Comparison of ENCODE assay signal across 1 cellular context in the genomic region with DNA sequence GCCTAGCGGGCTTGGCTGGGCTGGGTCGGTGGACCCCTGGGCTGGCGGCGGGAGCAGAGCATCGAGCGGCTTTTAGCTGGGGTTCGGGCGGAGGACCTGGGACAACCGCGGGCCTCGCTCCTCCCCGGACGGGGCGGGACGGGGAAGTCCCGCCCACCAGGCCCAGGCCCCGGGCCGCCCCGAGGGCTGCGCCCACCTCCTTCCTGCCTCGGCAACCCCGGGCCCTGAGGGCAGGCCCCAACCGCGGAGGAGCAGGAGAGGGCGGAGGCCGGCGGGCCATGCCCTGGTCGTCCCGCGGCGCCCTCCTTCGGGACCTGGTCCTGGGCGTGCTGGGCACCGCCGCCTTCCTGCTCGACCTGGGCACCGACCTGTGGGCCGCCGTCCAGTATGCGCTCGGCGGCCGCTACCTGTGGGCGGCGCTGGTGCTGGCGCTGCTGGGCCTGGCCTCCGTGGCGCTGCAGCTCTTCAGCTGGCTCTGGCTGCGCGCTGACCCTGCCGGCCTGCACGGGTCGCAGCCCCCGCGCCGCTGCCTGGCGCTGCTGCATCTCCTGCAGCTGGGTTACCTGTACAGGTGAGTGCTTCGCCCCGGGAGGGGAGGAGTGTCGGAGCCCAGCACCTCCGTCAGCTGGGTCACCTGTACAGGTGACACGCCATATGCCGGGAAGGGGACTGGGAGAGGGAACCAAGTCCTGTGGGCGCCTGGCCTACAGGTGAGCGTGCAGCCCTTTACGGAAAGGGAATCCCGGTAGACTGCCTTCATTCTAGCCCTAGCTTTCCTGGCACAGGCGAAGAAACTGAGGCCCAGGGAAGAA.
A peak's percentile ranks its signal among the peaks of the same experiment; 100 is the strongest.
TF ChIP-seq lines count a peak whose summit lies in the region.

A gene with protein sequence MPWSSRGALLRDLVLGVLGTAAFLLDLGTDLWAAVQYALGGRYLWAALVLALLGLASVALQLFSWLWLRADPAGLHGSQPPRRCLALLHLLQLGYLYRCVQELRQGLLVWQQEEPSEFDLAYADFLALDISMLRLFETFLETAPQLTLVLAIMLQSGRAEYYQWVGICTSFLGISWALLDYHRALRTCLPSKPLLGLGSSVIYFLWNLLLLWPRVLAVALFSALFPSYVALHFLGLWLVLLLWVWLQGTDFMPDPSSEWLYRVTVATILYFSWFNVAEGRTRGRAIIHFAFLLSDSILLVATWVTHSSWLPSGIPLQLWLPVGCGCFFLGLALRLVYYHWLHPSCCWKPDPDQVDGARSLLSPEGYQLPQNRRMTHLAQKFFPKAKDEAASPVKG (plus strand): TSS at position 182 of the 812 bp plus-strand sequence. CDS start 97 bp downstream, at position 279.

TF ChIP-seq in HepG2, 621 proteins besides CTCF, POLR2A, EP300 and RAD21 (continued from another document and continues in another):
- TF ChIP-seq, protein P1, sequence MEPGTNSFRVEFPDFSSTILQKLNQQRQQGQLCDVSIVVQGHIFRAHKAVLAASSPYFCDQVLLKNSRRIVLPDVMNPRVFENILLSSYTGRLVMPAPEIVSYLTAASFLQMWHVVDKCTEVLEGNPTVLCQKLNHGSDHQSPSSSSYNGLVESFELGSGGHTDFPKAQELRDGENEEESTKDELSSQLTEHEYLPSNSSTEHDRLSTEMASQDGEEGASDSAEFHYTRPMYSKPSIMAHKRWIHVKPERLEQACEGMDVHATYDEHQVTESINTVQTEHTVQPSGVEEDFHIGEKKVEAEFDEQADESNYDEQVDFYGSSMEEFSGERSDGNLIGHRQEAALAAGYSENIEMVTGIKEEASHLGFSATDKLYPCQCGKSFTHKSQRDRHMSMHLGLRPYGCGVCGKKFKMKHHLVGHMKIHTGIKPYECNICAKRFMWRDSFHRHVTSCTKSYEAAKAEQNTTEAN (CRISPR knock-in tag; conservative IDR thresholded peaks at IDR 0.05) = no peak
- TF ChIP-seq ZNF768 (CRISPR knock-in tag; IDR thresholded peaks at IDR 0.05) (0 out of 2 replicates have a peak, but pooled peaks have one; percentile 15), XRCC5 (optimal IDR thresholded peaks at IDR 0.05; ENCODE audit: low read length) (no peak), ZNF570 (CRISPR knock-in tag; IDR thresholded peaks at IDR 0.05; ENCODE audit: borderline replicate concordance) (no peak), SP5 (CRISPR knock-in tag; IDR thresholded peaks at IDR 0.05; ENCODE audit: borderline replicate concordance, low read depth) (no peak), ARID2 (CRISPR knock-in tag; IDR thresholded peaks at IDR 0.05; ENCODE audit: borderline replicate concordance) (no peak), ZNF589 (CRISPR knock-in tag; conservative IDR thresholded peaks at IDR 0.05) (0 out of 2 replicates have a peak, but pooled peaks have one; percentile 30), SP1 (IDR thresholded peaks at IDR 0.05) (no peak), SP1 (CRISPR knock-in tag; IDR thresholded peaks at IDR 0.05) (no peak; the same call in 1 of the 2 replicates), ZNF331 (CRISPR knock-in tag; IDR thresholded peaks at IDR 0.05) (no peak), CBX2 (IDR thresholded peaks at IDR 0.05; ENCODE audit: low read depth, low read length) (no peak), CBX2 (CRISPR knock-in tag; IDR thresholded peaks at IDR 0.05; ENCODE audit: low read depth) (no peak), HOXA3 (CRISPR knock-in tag; IDR thresholded peaks at IDR 0.05) (peak; percentile 49; the same call in 1 of the 2 replicates), SIN3A (IDR thresholded peaks at IDR 0.05; ENCODE audit: borderline replicate concordance, low read depth, low read length) (no peak), ADNP (CRISPR knock-in tag; IDR thresholded peaks at IDR 0.05) (no peak), IRF2 (CRISPR knock-in tag; IDR thresholded peaks at IDR 0.05) (no peak), ZNF484 (CRISPR knock-in tag; IDR thresholded peaks at IDR 0.05; ENCODE audit: borderline replicate concordance, low read depth) (no peak), RBM39 (IDR thresholded peaks at IDR 0.05; ENCODE audit: low read depth, low read length, poor library complexity, severe bottlenecking) (peak; percentile 63), ZNF20 (CRISPR knock-in tag; IDR thresholded peaks at IDR 0.05) (no peak)
- TF ChIP-seq, protein P2, sequence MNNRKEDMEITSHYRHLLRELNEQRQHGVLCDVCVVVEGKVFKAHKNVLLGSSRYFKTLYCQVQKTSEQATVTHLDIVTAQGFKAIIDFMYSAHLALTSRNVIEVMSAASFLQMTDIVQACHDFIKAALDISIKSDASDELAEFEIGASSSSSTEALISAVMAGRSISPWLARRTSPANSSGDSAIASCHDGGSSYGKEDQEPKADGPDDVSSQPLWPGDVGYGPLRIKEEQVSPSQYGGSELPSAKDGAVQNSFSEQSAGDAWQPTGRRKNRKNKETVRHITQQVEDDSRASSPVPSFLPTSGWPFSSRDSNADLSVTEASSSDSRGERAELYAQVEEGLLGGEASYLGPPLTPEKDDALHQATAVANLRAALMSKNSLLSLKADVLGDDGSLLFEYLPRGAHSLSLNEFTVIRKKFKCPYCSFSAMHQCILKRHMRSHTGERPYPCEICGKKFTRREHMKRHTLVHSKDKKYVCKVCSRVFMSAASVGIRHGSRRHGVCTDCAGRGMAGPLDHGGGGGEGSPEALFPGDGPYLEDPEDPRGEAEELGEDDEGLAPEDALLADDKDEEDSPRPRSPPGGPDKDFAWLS (CRISPR knock-in tag; IDR thresholded peaks at IDR 0.05; ENCODE audit: borderline replicate concordance) = no peak
- TF ChIP-seq, protein P3, sequence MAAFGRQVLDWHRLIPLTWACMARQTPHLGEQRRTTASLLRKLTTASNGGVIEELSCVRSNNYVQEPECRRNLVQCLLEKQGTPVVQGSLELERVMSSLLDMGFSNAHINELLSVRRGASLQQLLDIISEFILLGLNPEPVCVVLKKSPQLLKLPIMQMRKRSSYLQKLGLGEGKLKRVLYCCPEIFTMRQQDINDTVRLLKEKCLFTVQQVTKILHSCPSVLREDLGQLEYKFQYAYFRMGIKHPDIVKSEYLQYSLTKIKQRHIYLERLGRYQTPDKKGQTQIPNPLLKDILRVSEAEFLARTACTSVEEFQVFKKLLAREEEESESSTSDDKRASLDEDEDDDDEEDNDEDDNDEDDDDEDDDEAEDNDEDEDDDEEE (CRISPR knock-in tag; IDR thresholded peaks at IDR 0.05) = no peak
- TF ChIP-seq, protein P4, sequence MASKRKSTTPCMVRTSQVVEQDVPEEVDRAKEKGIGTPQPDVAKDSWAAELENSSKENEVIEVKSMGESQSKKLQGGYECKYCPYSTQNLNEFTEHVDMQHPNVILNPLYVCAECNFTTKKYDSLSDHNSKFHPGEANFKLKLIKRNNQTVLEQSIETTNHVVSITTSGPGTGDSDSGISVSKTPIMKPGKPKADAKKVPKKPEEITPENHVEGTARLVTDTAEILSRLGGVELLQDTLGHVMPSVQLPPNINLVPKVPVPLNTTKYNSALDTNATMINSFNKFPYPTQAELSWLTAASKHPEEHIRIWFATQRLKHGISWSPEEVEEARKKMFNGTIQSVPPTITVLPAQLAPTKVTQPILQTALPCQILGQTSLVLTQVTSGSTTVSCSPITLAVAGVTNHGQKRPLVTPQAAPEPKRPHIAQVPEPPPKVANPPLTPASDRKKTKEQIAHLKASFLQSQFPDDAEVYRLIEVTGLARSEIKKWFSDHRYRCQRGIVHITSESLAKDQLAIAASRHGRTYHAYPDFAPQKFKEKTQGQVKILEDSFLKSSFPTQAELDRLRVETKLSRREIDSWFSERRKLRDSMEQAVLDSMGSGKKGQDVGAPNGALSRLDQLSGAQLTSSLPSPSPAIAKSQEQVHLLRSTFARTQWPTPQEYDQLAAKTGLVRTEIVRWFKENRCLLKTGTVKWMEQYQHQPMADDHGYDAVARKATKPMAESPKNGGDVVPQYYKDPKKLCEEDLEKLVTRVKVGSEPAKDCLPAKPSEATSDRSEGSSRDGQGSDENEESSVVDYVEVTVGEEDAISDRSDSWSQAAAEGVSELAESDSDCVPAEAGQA (IDR thresholded peaks at IDR 0.05; ENCODE audit: low read depth) = no peak
- TF ChIP-seq, protein P4 (CRISPR knock-in tag; IDR thresholded peaks at IDR 0.05; ENCODE audit: borderline replicate concordance) = no peak
- TF ChIP-seq, protein P5, sequence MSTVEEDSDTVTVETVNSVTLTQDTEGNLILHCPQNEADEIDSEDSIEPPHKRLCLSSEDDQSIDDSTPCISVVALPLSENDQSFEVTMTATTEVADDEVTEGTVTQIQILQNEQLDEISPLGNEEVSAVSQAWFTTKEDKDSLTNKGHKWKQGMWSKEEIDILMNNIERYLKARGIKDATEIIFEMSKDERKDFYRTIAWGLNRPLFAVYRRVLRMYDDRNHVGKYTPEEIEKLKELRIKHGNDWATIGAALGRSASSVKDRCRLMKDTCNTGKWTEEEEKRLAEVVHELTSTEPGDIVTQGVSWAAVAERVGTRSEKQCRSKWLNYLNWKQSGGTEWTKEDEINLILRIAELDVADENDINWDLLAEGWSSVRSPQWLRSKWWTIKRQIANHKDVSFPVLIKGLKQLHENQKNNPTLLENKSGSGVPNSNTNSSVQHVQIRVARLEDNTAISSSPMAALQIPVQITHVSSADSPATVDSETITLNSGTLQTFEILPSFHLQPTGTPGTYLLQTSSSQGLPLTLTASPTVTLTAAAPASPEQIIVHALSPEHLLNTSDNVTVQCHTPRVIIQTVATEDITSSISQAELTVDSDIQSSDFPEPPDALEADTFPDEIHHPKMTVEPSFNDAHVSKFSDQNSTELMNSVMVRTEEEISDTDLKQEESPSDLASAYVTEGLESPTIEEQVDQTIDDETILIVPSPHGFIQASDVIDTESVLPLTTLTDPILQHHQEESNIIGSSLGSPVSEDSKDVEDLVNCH (CRISPR knock-in tag; IDR thresholded peaks at IDR 0.05) = no peak
- TF ChIP-seq, protein P6, sequence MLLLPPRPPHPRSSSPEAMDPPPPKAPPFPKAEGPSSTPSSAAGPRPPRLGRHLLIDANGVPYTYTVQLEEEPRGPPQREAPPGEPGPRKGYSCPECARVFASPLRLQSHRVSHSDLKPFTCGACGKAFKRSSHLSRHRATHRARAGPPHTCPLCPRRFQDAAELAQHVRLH (CRISPR knock-in tag; IDR thresholded peaks at IDR 0.05; ENCODE audit: borderline replicate concordance, low read depth) = no peak
- TF ChIP-seq, protein P7, sequence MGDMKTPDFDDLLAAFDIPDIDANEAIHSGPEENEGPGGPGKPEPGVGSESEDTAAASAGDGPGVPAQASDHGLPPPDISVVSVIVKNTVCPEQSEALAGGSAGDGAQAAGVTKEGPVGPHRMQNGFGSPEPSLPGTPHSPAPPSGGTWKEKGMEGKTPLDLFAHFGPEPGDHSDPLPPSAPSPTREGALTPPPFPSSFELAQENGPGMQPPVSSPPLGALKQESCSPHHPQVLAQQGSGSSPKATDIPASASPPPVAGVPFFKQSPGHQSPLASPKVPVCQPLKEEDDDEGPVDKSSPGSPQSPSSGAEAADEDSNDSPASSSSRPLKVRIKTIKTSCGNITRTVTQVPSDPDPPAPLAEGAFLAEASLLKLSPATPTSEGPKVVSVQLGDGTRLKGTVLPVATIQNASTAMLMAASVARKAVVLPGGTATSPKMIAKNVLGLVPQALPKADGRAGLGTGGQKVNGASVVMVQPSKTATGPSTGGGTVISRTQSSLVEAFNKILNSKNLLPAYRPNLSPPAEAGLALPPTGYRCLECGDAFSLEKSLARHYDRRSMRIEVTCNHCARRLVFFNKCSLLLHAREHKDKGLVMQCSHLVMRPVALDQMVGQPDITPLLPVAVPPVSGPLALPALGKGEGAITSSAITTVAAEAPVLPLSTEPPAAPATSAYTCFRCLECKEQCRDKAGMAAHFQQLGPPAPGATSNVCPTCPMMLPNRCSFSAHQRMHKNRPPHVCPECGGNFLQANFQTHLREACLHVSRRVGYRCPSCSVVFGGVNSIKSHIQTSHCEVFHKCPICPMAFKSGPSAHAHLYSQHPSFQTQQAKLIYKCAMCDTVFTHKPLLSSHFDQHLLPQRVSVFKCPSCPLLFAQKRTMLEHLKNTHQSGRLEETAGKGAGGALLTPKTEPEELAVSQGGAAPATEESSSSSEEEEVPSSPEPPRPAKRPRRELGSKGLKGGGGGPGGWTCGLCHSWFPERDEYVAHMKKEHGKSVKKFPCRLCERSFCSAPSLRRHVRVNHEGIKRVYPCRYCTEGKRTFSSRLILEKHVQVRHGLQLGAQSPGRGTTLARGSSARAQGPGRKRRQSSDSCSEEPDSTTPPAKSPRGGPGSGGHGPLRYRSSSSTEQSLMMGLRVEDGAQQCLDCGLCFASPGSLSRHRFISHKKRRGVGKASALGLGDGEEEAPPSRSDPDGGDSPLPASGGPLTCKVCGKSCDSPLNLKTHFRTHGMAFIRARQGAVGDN (CRISPR knock-in tag; IDR thresholded peaks at IDR 0.05) = peak; percentile 74
- TF ChIP-seq, protein P8, sequence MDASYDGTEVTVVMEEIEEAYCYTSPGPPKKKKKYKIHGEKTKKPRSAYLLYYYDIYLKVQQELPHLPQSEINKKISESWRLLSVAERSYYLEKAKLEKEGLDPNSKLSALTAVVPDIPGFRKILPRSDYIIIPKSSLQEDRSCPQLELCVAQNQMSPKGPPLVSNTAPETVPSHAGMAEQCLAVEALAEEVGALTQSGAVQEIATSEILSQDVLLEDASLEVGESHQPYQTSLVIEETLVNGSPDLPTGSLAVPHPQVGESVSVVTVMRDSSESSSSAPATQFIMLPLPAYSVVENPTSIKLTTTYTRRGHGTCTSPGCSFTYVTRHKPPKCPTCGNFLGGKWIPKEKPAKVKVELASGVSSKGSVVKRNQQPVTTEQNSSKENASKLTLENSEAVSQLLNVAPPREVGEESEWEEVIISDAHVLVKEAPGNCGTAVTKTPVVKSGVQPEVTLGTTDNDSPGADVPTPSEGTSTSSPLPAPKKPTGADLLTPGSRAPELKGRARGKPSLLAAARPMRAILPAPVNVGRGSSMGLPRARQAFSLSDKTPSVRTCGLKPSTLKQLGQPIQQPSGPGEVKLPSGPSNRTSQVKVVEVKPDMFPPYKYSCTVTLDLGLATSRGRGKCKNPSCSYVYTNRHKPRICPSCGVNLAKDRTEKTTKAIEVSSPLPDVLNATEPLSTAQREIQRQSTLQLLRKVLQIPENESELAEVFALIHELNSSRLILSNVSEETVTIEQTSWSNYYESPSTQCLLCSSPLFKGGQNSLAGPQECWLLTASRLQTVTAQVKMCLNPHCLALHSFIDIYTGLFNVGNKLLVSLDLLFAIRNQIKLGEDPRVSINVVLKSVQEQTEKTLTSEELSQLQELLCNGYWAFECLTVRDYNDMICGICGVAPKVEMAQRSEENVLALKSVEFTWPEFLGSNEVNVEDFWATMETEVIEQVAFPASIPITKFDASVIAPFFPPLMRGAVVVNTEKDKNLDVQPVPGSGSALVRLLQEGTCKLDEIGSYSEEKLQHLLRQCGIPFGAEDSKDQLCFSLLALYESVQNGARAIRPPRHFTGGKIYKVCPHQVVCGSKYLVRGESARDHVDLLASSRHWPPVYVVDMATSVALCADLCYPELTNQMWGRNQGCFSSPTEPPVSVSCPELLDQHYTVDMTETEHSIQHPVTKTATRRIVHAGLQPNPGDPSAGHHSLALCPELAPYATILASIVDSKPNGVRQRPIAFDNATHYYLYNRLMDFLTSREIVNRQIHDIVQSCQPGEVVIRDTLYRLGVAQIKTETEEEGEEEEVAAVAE (CRISPR knock-in tag; IDR thresholded peaks at IDR 0.05; ENCODE audit: borderline replicate concordance) = no peak
